Comparison of ENCODE assay signal across 8 cellular contexts in the genomic region with DNA sequence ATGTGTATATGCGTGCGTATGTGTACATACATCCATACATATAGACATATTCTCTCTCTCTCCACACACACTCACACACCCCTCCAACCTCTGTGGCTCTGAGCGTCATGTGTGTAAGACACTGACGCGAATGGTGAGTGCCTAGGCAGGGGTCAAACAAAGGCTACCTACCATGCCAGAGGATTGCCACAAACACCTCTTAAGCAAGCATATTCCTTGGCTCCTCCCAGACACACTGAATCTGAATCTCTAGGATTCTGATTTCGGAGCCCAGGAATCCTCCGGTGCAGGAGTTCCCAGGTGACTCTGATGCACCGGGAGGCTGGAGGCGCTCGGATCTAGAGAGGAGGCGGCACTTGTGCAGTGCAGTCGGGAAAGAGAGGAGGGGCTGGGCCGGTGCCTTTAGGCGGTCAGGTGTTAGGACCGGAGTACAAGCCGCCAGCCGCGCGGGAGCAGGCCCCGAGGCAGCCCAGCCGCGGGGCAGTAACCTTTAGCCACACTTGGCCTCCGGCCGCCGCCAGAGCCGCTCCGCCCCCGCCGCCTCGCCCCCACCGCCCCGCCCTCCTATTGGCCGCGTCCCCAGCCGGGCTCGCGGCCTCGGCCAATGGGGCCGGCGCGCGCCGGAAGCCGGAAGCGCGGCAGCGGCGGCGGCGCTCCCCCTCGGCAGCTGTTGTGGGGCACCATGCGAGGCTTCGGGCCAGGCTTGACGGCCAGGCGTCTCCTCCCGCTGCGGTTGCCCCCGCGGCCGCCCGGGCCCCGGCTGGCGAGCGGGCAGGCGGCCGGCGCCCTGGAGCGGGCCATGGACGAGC. TPM values are rescaled to one million over a fixed set of nuclear protein-coding genes. Genes with fewer than 3 reads are reported as not detected.
DNase-seq lines count a peak whose midpoint lies in the region; ATAC-seq and TF ChIP-seq lines count a peak whose summit lies in the region.

A gene (plus strand): TSS at position 653 of the 809 bp plus-strand sequence. CDS start 30 bp downstream, at position 683.

- H3K9me3 Mint-ChIP-seq in chondrocyte (ENCODE audit: low read depth): no peaks in the 10 kb centered on the region

- TF ChIP-seq CTCF in chondrocyte (IDR thresholded peaks at IDR 0.05): no peak

- peak; percentile 62 for TF ChIP-seq POLR2A in GM18505 (IDR thresholded peaks at IDR 0.05; ENCODE audit: borderline replicate concordance, extremely low read depth, insufficient read depth, insufficient read length)

- ATAC-seq in GM18505 (IDR thresholded peaks at IDR 0.05; ENCODE audit: unreplicated experiment) (peak; percentile 87), HG02938 (IDR thresholded peaks at IDR 0.05; ENCODE audit: unreplicated experiment) (peak; percentile 78)

- H3K27me3 Mint-ChIP-seq in chondrocyte (ENCODE audit: low read depth): peaks cover 8% of the 10 kb centered on the region

- H3K36me3 Mint-ChIP-seq in chondrocyte (ENCODE audit: low read depth): no peaks in the 10 kb centered on the region

- peak within 1 kb of the TSS; percentile 77 for H3K4me3 Mint-ChIP-seq in chondrocyte (ENCODE audit: unreplicated experiment)

- peak within 1 kb of the TSS; percentile 75 for H3K27ac Mint-ChIP-seq in chondrocyte (ENCODE audit: unreplicated experiment)

- DNase-seq in 8988T: peak; percentile 92
- DNase-seq in NCI-H2171 treated with DMSO at 0.1 percent for 48 hours (lab: John Stamatoyannopoulos, UW): peak; percentile 72
- DNase-seq in activated CD4-positive, alpha-beta T cell treated with anti-CD3 and anti-CD28 coated beads for 1 hour: peak; percentile 54
- no peak for DNase-seq in chondrocyte (ENCODE audit: low spot score)
- DNase-seq in kidney tubule cell (ENCODE audit: low spot score): peak; percentile 88
- DNase-seq in stimulated activated CD4-positive, alpha-beta T cell treated with anti-CD3 and anti-CD28 coated beads, Interleukin-1b, Interleukin-23, amount 100 ng/mL, for 1 hour (ENCODE audit: low read depth in 2 of 2): peak; percentile 30 to 48

- peaks cover 25% of the 10 kb centered on the region for H3K4me1 Mint-ChIP-seq in chondrocyte (ENCODE audit: low read depth)

RNA-seq across cellular contexts. Expression of the gene that starts here (rescaled TPM):
- 2.9 to 4.4 TPM (median 3.1 TPM) in 3 replicates for total RNA-seq in chondrocyte
